ENCODE assay signal across 8 cellular contexts in the genomic region with DNA sequence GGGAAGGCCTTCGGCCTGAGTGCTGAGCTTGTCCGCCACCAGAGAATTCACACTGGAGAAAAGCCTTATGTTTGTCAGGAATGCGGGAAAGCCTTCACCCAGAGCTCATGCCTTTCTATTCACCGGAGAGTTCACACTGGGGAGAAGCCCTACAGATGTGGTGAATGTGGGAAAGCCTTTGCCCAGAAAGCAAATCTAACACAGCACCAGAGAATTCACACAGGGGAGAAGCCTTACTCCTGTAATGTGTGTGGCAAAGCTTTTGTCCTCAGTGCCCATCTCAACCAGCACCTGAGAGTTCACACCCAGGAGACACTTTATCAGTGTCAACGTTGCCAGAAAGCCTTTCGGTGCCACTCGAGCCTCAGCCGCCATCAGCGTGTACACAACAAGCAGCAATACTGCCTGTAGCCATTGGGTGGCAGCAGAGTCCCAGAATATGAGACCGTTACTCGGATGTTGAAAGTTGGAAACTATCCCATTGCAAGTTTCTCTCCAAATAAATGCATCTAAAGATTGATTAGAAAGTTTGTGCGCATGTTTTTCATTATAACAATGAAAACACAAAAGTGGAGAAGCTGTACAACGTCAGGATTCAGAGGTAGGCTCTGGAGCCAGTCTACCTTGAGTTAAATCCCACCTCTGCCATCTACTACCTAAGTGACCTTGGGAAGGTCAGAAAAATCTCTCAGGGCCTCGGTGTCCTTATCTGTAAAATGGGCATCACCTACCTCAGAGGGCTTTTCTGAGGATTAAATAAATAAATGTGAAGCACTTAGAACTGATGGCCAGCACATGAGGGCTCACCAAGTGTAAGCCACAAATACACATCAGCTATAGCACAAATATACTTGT. TPM values are rescaled to one million over a fixed set of nuclear protein-coding genes. Genes with fewer than 3 reads are reported as not detected.
DNase-seq lines count a peak whose midpoint lies in the region; ATAC-seq, FAIRE-seq and TF ChIP-seq lines count a peak whose summit lies in the region.

No MANE protein-coding gene starts in this region.

- H2BK5ac ChIP-seq in H9 (ENCODE audit: insufficient read length, low read length) = no peak overlapping the region

- H3K4me1 ChIP-seq in H9 (ENCODE audit: insufficient read depth, low read length) = no peaks in the 10 kb centered on the region
- peaks cover 18% of the 10 kb centered on the region for H3K4me1 ChIP-seq in effector memory CD4-positive, alpha-beta T cell (ENCODE audit: control insufficient read depth, insufficient read depth, low read length, poor library complexity, severe bottlenecking)
- no peaks in the 10 kb centered on the region for H3K4me1 ChIP-seq in neural progenitor cell
- H3K4me1 ChIP-seq in thoracic aorta (ENCODE audit: control insufficient read depth in 1 of 2, low read depth in 2 of 2) = peaks cover 0 to 6% of the 10 kb centered on the region in 2 donors

- peaks cover 46% of the 10 kb centered on the region for H3K36me3 ChIP-seq in effector memory CD4-positive, alpha-beta T cell (ENCODE audit: control insufficient read depth, insufficient read depth, low read length)
- H3K36me3 ChIP-seq in neural progenitor cell (peaks cover 46% of the 10 kb centered on the region), thoracic aorta (peaks cover 42% of the 10 kb centered on the region)

- H3K27ac ChIP-seq in H9 (ENCODE audit: insufficient read length, low read depth, low read length) = no peak overlapping the region
- H3K27ac ChIP-seq in effector memory CD4-positive, alpha-beta T cell (ENCODE audit: insufficient read depth, low read length, poor library complexity, severe bottlenecking) = no peak overlapping the region
- H3K27ac ChIP-seq in neural progenitor cell = no peak overlapping the region
- H3K27ac ChIP-seq in thoracic aorta = no peak overlapping the region

- no peaks in the 10 kb centered on the region for H3K27me3 ChIP-seq in H9 (ENCODE audit: insufficient read depth, low read length)
- H3K27me3 ChIP-seq in effector memory CD4-positive, alpha-beta T cell (replicated peaks; ENCODE audit: control insufficient read depth, insufficient read depth, low read length, poor library complexity, severe bottlenecking) = no peaks in the 10 kb centered on the region
- no peaks in the 10 kb centered on the region for H3K27me3 ChIP-seq in neural progenitor cell
- no peaks in the 10 kb centered on the region for H3K27me3 ChIP-seq in thoracic aorta (replicated peaks; ENCODE audit: insufficient read depth)

- H3K4me3 ChIP-seq in AG10803 (ENCODE audit: low read length) = no peak overlapping the region
- H3K4me3 ChIP-seq in effector memory CD4-positive, alpha-beta T cell (ENCODE audit: insufficient read depth, low read depth, low read length, poor library complexity, severe bottlenecking) = no peak overlapping the region
- no peak overlapping the region for H3K4me3 ChIP-seq in neural progenitor cell
- H3K4me3 ChIP-seq in thoracic aorta = no peak overlapping the region

- DNase-seq in AG10803 (ENCODE audit: low read depth) = peak; percentile 51
- DNase-seq in H9 = no peak
- peak; percentile 50 to 66 for DNase-seq in activated CD4-positive, alpha-beta T cell treated with anti-CD3 and anti-CD28 coated beads for 4 hours
- DNase-seq in effector memory CD4-positive, alpha-beta T cell = peak; percentile 29 to 52 (median 30)
- DNase-seq in neural progenitor cell (ENCODE audit: low spot score) = no peak
- DNase-seq in thoracic aorta (ENCODE audit: low spot score) = peak; percentile 43
- no peak for DNase-seq in RCC 7860 (ENCODE audit: low spot score)

- H2BK120ac ChIP-seq in H9 (ENCODE audit: low read depth, low read length, poor library complexity, severe bottlenecking) = no peak overlapping the region

- H3K4me3 Mint-ChIP-seq in H9 (no peak overlapping the region), neural progenitor cell (no peak overlapping the region)

- no peak for FAIRE-seq in RCC 7860 (lab: Jason Lieb, UNC)

- no peaks in the 10 kb centered on the region for H3K23me2 ChIP-seq in H9 (ENCODE audit: insufficient read length, low read depth, low read length, poor library complexity, severe bottlenecking)

- TF ChIP-seq CTCF in AG10803 (conservative IDR thresholded peaks at IDR 0.05; ENCODE audit: low read length) (peak; percentile 77), H9 (conservative IDR thresholded peaks at IDR 0.05) (peak; percentile 78), neural progenitor cell (IDR thresholded peaks at IDR 0.05) (peak; percentile 45), thoracic aorta (IDR thresholded peaks at IDR 0.05) (peak; percentile 66)

- no peak overlapping the region for H4K91ac ChIP-seq in H9 (ENCODE audit: insufficient read length, low read depth, low read length)

- no peak overlapping the region for H2BK12ac ChIP-seq in H9 (ENCODE audit: insufficient read length, low read depth, low read length)

- no peak overlapping the region for H3T11ph ChIP-seq in H9 (ENCODE audit: low read length)

- H4K20me1 ChIP-seq in H9 (ENCODE audit: control insufficient read depth, insufficient read depth, insufficient read length) = no peaks in the 10 kb centered on the region
- no peaks in the 10 kb centered on the region for H4K20me1 ChIP-seq in neural progenitor cell (ENCODE audit: low read depth)

- ATAC-seq in thoracic aorta (ENCODE audit: insufficient number of reproducible peaks, low FRiP score, low read depth) (no peak), HG03196 (IDR thresholded peaks at IDR 0.05; ENCODE audit: unreplicated experiment) (no peak)

- H3K27me3 Mint-ChIP-seq in H9 (ENCODE audit: low read depth) (peaks cover 6% of the 10 kb centered on the region), neural progenitor cell (ENCODE audit: insufficient read depth, low read depth) (peaks cover 6% of the 10 kb centered on the region)

- no peak overlapping the region for H2AK5ac ChIP-seq in H9 (ENCODE audit: insufficient read length, low read length)

- H3K79me1 ChIP-seq in H9 (ENCODE audit: insufficient read depth, low read depth, low read length, poor library complexity, severe bottlenecking) = no peaks in the 10 kb centered on the region

- H3K36me3 Mint-ChIP-seq in H9 (ENCODE audit: insufficient read depth in 1 of 3, low read depth in 3 of 3) = peaks cover 66 to 70% (median 68%) of the 10 kb centered on the region in 3 experiments
- peaks cover 68% of the 10 kb centered on the region for H3K36me3 Mint-ChIP-seq in neural progenitor cell

- H4K8ac ChIP-seq in H9 (replicated peaks; ENCODE audit: insufficient read length, low read depth, low read length) = no peak overlapping the region

- peaks cover 72 to 74% of the 10 kb centered on the region in 2 experiments for H3K9me3 Mint-ChIP-seq in H9
- H3K9me3 Mint-ChIP-seq in neural progenitor cell = peaks cover 67% of the 10 kb centered on the region

- H3K4me1 Mint-ChIP-seq in H9 (peaks cover 3 to 6% of the 10 kb centered on the region in 2 experiments; a peak in 3 of 4 replicates), neural progenitor cell (peaks cover 6% of the 10 kb centered on the region)

- H2BK20ac ChIP-seq in H9 (ENCODE audit: low read depth, low read length, poor library complexity, severe bottlenecking) = no peak overlapping the region

- no peak overlapping the region for H4K5ac ChIP-seq in H9 (ENCODE audit: insufficient read length, low read depth, low read length)

- H3K9ac ChIP-seq in H9 (ENCODE audit: extremely low read depth, insufficient read length, low read length) (no peak overlapping the region), neural progenitor cell (no peak overlapping the region)

- H2AFZ ChIP-seq in H9 (ENCODE audit: low read length) (no peak overlapping the region), neural progenitor cell (replicated peaks) (no peak overlapping the region)

- no peak overlapping the region for H3K56ac ChIP-seq in H9 (ENCODE audit: insufficient read length, low read depth, low read length)

- H3K18ac ChIP-seq in H9 (ENCODE audit: insufficient read length, low read depth, low read length) = no peak overlapping the region

- H2BK15ac ChIP-seq in H9 (ENCODE audit: low read depth, low read length) = no peak overlapping the region

- H3K79me2 ChIP-seq in H9 (ENCODE audit: insufficient read depth, low read length) (no peaks in the 10 kb centered on the region), neural progenitor cell (ENCODE audit: low read depth) (no peaks in the 10 kb centered on the region)

- H3F3A ChIP-seq in neural progenitor cell (ENCODE audit: low read depth) = no peaks in the 10 kb centered on the region

- H3K9me3 ChIP-seq in H9 (ENCODE audit: control insufficient read depth, low read depth, low read length) = peaks cover 67% of the 10 kb centered on the region
- peaks cover 7% of the 10 kb centered on the region for H3K9me3 ChIP-seq in effector memory CD4-positive, alpha-beta T cell (ENCODE audit: control insufficient read depth, low read length)
- peaks cover 35% of the 10 kb centered on the region for H3K9me3 ChIP-seq in neural progenitor cell (ENCODE audit: low read depth)
- H3K9me3 ChIP-seq in thoracic aorta = peaks cover 35% of the 10 kb centered on the region

- no peak overlapping the region for H3K23ac ChIP-seq in H9 (ENCODE audit: insufficient read length, low read depth, low read length)

- H3K4me2 ChIP-seq in H9 (ENCODE audit: insufficient read depth, insufficient read length, low read length) (no peak overlapping the region), neural progenitor cell (no peak overlapping the region)

- WGBS in H9 (ENCODE audit: extremely low coverage, insufficient read length, low lambda C conversion rate) = no CpG with 5 or more reads among the region's 14 CpGs

- no peak overlapping the region for H3K27ac Mint-ChIP-seq in H9
- H3K27ac Mint-ChIP-seq in neural progenitor cell = no peak overlapping the region

- no peak overlapping the region for H3K4ac ChIP-seq in H9 (ENCODE audit: low read depth, low read length)

- H3K14ac ChIP-seq in H9 (ENCODE audit: insufficient read depth, low read length) = no peak overlapping the region

RNA-seq across cellular contexts. Expression of a gene that starts 21.1 kb away (rescaled TPM):
- total RNA-seq in H9 (2021) (18.9 and 19.0 TPM in 2 replicates), neural progenitor cell (ENCODE audit: low replicate concordance) (9.7 and 14.7 TPM in 2 replicates), thoracic aorta (1 to 10 TPM; 2.4 to 6.5 TPM)

RNA-seq across cellular contexts. Expression of a gene that starts 21.7 kb away (rescaled TPM):
- total RNA-seq in H9 (2021) = 33.5 and 34.8 TPM in 2 replicates
- total RNA-seq in neural progenitor cell (ENCODE audit: low replicate concordance) = 21.6 and 48.0 TPM in 2 replicates
- total RNA-seq in thoracic aorta = 10 to 100 TPM; 27.5 to 33.4 TPM

Comparison
In these comparisons a context has a peak if more than half of its experiments do, and no peak if none do; other contexts are left out.
1. DNase-seq: peak in AG10803 (single experiment), activated CD4-positive, alpha-beta T cell treated with anti-CD3 and anti-CD28 coated beads for 4 hours (2 of 2), effector memory CD4-positive, alpha-beta T cell (3 of 3) and thoracic aorta (single experiment); none in H9 (single experiment), neural progenitor cell (single experiment) and RCC 7860 (single experiment).
2. Peak in every context shown above with its lines, with median percentiles within 50 percentile points of each other: CTCF ChIP-seq.